ENCODE assay signal across 28 cellular contexts in the genomic region with DNA sequence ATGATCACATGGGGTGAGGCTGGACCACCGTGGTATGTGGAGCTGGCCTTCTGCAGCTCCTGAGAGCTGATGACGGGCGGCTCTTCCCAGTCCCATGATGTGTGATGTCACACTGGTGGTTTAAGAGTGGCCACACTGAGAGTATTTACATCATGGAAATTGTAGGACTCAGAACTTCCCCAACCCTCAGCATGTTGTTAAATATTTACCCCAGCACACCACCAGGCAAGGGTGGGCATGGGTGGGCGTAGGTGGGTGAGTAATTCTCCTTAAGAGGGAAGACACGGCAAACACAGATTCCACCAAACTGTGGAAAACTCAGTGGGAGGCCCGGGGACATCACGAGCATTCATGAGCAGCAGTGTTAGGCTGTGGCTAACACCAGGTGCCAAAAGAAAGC.
"Had no signal": no experiment of that assay in that cellular context is flagged by ENCODE, and none has a peak within 500 bp of the region (broad histone marks: within the 10 kb centered on the region; RNA-seq: fewer than 3 reads in every experiment).

No MANE protein-coding gene starts in this region.

- H3K9me3 ChIP-seq: body of pancreas, colonic mucosa, gastrocnemius medialis, lower lobe of right lung, prostate gland, right atrium auricular region, stomach, suprapubic skin, tibial nerve had no signal

- H3K27me3 ChIP-seq: body of pancreas, colonic mucosa, gastrocnemius medialis, right atrium auricular region, stomach, suprapubic skin, tibial nerve had no signal

- FAIRE-seq: endothelial cell of umbilical vein, TTC549, urothelium cell line had no signal

- H3K4me3 ChIP-seq: body of pancreas, colonic mucosa, dorsolateral prefrontal cortex, gastrocnemius medialis, lower lobe of right lung, prostate gland, right atrium auricular region, stomach, suprapubic skin, tibial nerve had no signal

- ATAC-seq: activated CD8-positive, alpha-beta T cell treated with anti-CD3 and anti-CD28 coated beads, Interleukin-2, amount 10 ng/mL, durations not matched to agents 7 days and 5 days; body of pancreas; effector memory CD8-positive, alpha-beta T cell; esophagus mucosa; gastrocnemius medialis; left lobe of liver; lower lobe of right lung; naive thymus-derived CD4-positive, alpha-beta T cell had no signal

- H3K27ac ChIP-seq: body of pancreas, colonic mucosa, dorsolateral prefrontal cortex, gastrocnemius medialis, lower lobe of right lung, prostate gland, right atrium auricular region, stomach, suprapubic skin, tibial nerve, WERI-Rb-1 had no signal

- DNase-seq: activated CD4-positive, alpha-beta T cell treated with anti-CD3 and anti-CD28 coated beads, Interleukin-2, amount 50 U/mL, for 1 hour; activated CD4-positive, CD25-positive, alpha-beta regulatory T cell treated with anti-CD3 and anti-CD28 coated beads, Interleukin-2, amount 50 U/mL, for 72 hours; activated CD8-positive, alpha-beta T cell treated with anti-CD3 and anti-CD28 coated beads, Interleukin-2, amount 10 ng/mL, durations not matched to agents 7 days and 5 days; activated gamma-delta T cell; amniotic stem cell; body of pancreas; caudate nucleus; colonic mucosa; dorsolateral prefrontal cortex; effector memory CD8-positive, alpha-beta T cell; gastrocnemius medialis; head of caudate nucleus; islet precursor cell; lower lobe of right lung; naive thymus-derived CD4-positive, alpha-beta T cell; stimulated activated CD4-positive, alpha-beta T cell treated with anti-CD3 and anti-CD28 coated beads, Interleukin-4, amount 100 ng/mL, for 24 hours; stomach; T-helper 1 cell; WERI-Rb-1 had no signal

- H3K36me3 ChIP-seq: colonic mucosa, gastrocnemius medialis, lower lobe of right lung, prostate gland, stomach, suprapubic skin, tibial nerve, WERI-Rb-1 had no signal

- H3K4me1 ChIP-seq: colonic mucosa, gastrocnemius medialis, lower lobe of right lung, prostate gland, right atrium auricular region, suprapubic skin, tibial nerve had no signal
